Comparison of ENCODE assay signal across 19 cellular contexts in the genomic region with DNA sequence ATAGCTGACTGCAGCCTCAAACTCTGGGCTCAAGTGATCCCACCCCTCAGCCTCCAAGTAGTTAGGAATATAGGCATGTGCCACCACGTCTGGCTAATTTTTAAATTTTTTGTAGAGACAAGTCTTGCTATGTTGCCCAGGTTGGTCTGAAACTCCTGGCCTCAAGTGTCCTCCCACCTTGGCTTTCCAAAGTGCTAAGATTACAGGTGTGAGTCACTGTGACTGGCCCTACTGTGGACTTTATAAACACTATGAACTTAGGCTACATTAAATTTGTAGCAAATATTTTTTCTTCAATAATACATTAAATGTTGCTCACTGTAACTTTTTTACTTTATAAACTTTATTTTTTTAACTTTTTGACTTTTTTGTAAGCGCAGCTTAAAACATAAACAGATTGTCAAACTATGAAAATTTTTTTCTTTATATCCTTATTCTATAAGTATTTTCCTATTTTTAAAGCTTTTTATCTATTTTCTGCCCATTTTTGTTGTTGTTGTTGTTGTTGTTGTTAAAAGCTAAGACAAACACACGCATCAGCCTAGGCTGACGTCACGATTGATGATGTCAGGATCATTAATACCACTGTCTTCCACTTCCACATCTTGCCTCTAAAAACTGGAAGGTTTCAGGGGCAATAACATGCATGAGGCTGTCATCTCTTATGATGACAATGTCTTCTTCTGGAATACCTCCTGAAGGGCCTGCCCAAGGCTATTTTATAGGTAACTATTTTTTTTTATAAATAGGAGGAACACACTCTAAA.
DNase-seq lines count a peak whose midpoint lies in the region; ATAC-seq, FAIRE-seq and TF ChIP-seq lines count a peak whose summit lies in the region.
"Had no signal": no experiment of that assay in that cellular context is flagged by ENCODE, and none has a peak within 500 bp of the region (broad histone marks: within the 10 kb centered on the region; RNA-seq: fewer than 3 reads in every experiment).

No MANE protein-coding gene starts in this region.

- no peaks in the 10 kb centered on the region for H3K9me3 ChIP-seq in Caco-2
- H3K9me3 ChIP-seq: HAP-1 had no signal

- H3K27ac Mint-ChIP-seq in Caco-2 (ENCODE audit: unreplicated experiment), result peak overlapping the region; percentile 89
- H3K27ac Mint-ChIP-seq in activated naive CD4-positive, alpha-beta T cell treated with anti-CD3 and anti-CD28 coated beads, Interleukin-2, amount 10 ng/mL, durations not matched to agents 7 days and 5 days, result no peak overlapping the region

- H3K27me3 Mint-ChIP-seq in Caco-2 (ENCODE audit: insufficient read depth, unreplicated experiment), result no peaks in the 10 kb centered on the region
- peaks cover 9% of the 10 kb centered on the region for H3K27me3 Mint-ChIP-seq in activated naive CD4-positive, alpha-beta T cell treated with anti-CD3 and anti-CD28 coated beads, Interleukin-2, amount 10 ng/mL, durations not matched to agents 7 days and 5 days
- H3K27me3 Mint-ChIP-seq: CD4-positive, CD25-positive, alpha-beta regulatory T cell had no signal

- CTCF ChIA-PET in Caco-2 (lab: Charles Lee), result no interaction called here
- CTCF ChIA-PET in RWPE1 (lab: Yijun Ruan, JAX), result interaction anchor here (0.6 kb wide), 1 partner anchor 176 kb away, joined by 3 read pairs; no protein-coding TSS in a partner anchor
- CTCF ChIA-PET in activated naive CD4-positive, alpha-beta T cell treated with anti-CD3 and anti-CD28 coated beads, Interleukin-2, amount 10 ng/mL, durations not matched to agents 7 days and 5 days (lab: Charles Lee), result no interaction called here

- DNase-seq in Caco-2, result no peak
- no peak for DNase-seq in RWPE1 (ENCODE audit: low spot score)
- no peak for DNase-seq in DMS 273 (lab: John Stamatoyannopoulos, UW; ENCODE audit: unreplicated experiment)
- no peak for DNase-seq in activated naive CD4-positive, alpha-beta T cell treated with anti-CD3 and anti-CD28 coated beads, Interleukin-2, amount 10 ng/mL, durations not matched to agents 7 days and 5 days
- DNase-seq: ACHN; CD4-positive, CD25-positive, alpha-beta regulatory T cell; DMS153; DMS79 treated with DMSO at 0.1 percent for 48 hours; EL had no signal

- peak overlapping the region; percentile 73 for H3K27ac ChIP-seq in RWPE1
- H3K27ac ChIP-seq: HL-60 had no signal

- H3K36me3 Mint-ChIP-seq in Caco-2 (ENCODE audit: insufficient read depth, unreplicated experiment), result peaks cover 6% of the 10 kb centered on the region
- no peaks in the 10 kb centered on the region for H3K36me3 Mint-ChIP-seq in activated naive CD4-positive, alpha-beta T cell treated with anti-CD3 and anti-CD28 coated beads, Interleukin-2, amount 10 ng/mL, durations not matched to agents 7 days and 5 days
- H3K36me3 Mint-ChIP-seq: CD4-positive, CD25-positive, alpha-beta regulatory T cell had no signal

- no peak for ATAC-seq in HG02759 (IDR thresholded peaks at IDR 0.05; ENCODE audit: unreplicated experiment)
- no peak for ATAC-seq in HG03520 (IDR thresholded peaks at IDR 0.05; ENCODE audit: unreplicated experiment)

- no peaks in the 10 kb centered on the region for H3K27me3 ChIP-seq in Caco-2 (replicated peaks; ENCODE audit: control insufficient read depth, insufficient read depth, low read length)
- H3K27me3 ChIP-seq: BLaER1 treated with 17β-estradiol and CSF1 and Interleukin-3, amounts not matched to agents 10 nM and 100 nM had no signal

- TF ChIP-seq CTCF in Caco-2 (IDR thresholded peaks at IDR 0.05; ENCODE audit: insufficient read depth in 1 of 2, low read depth in 1 of 2, low read length in 1 of 2, severe bottlenecking in 1 of 2, unreplicated experiment in 1 of 2), result no peak
- no peak for TF ChIP-seq CTCF in RWPE1 (conservative IDR thresholded peaks at IDR 0.05; ENCODE audit: low read depth)

- H3K36me3 ChIP-seq in Caco-2 (ENCODE audit: control insufficient read depth, insufficient read depth, low read length), result no peaks in the 10 kb centered on the region
- H3K36me3 ChIP-seq: BLaER1 treated with 17β-estradiol and CSF1 and Interleukin-3, amounts not matched to agents 10 nM and 100 nM; HAP-1 had no signal

- H3K4me3 ChIP-seq in Caco-2 (ENCODE audit: low read depth, low read length), result no peak overlapping the region
- H3K4me3 ChIP-seq: BLaER1 treated with 17β-estradiol and CSF1 and Interleukin-3, amounts not matched to agents 10 nM and 100 nM; HAP-1 had no signal

- H3K4me1 ChIP-seq in Caco-2, result peaks cover 35% of the 10 kb centered on the region

- peaks cover 54% of the 10 kb centered on the region for H3K4me1 Mint-ChIP-seq in Caco-2 (ENCODE audit: low read depth, unreplicated experiment)
- H3K4me1 Mint-ChIP-seq in activated naive CD4-positive, alpha-beta T cell treated with anti-CD3 and anti-CD28 coated beads, Interleukin-2, amount 10 ng/mL, durations not matched to agents 7 days and 5 days, result no peaks in the 10 kb centered on the region
- H3K4me1 Mint-ChIP-seq: CD4-positive, CD25-positive, alpha-beta regulatory T cell had no signal

- POLR2A ChIA-PET in Caco-2 (lab: Charles Lee), result no interaction called here
- POLR2A ChIA-PET in RWPE1 (lab: Yijun Ruan, JAX; ENCODE audit: low non-redundant PET), result no interaction called here

- no peak overlapping the region for H3K4me3 Mint-ChIP-seq in Caco-2 (ENCODE audit: unreplicated experiment)
- H3K4me3 Mint-ChIP-seq in activated naive CD4-positive, alpha-beta T cell treated with anti-CD3 and anti-CD28 coated beads, Interleukin-2, amount 10 ng/mL, durations not matched to agents 7 days and 5 days, result no peak overlapping the region
- H3K4me3 Mint-ChIP-seq: CD4-positive, CD25-positive, alpha-beta regulatory T cell had no signal

- BruUV-seq in Caco-2 (replicated peaks; lab: Mats Ljungman, UMichigan), result no TSS peak

- FAIRE-seq in colon (lab: Jason Lieb, UNC) (peak; percentile 68), islet of Langerhans (lab: Jason Lieb, UNC) (peak; percentile 79)
- FAIRE-seq: G401.6, GM12891, H1 had no signal

- intact Hi-C loops in Caco-2 (cut with micrococcal nuclease; ENCODE audit: unreplicated experiment), result no loop called here

- peaks cover 19% of the 10 kb centered on the region for H3K9me3 Mint-ChIP-seq in Caco-2 (ENCODE audit: unreplicated experiment)
- H3K9me3 Mint-ChIP-seq in activated naive CD4-positive, alpha-beta T cell treated with anti-CD3 and anti-CD28 coated beads, Interleukin-2, amount 10 ng/mL, durations not matched to agents 7 days and 5 days, result no peaks in the 10 kb centered on the region
